In the genomic region with DNA sequence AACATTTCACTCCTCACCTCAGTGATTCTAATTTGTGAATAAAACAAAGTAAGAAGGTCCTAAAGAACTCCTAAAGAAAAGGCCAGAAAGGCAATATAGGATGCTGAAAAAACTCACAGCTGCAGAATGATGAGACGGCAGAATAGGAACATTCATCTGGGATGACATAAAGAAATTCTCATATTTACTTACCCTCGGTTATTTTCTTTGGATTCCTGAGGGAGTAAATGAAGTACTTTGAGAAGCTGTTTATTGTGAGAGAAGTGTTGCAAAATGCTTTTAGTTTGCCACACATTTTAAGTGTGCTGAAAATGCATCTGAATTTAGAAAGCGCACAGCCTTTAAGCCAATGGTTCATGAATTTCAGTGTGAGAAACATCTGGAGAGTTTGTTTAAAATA, we compare ENCODE assay signal across 25 cellular contexts. TPM values are rescaled to one million over a fixed set of nuclear protein-coding genes. Genes with fewer than 3 reads are reported as not detected.
DNase-seq lines count a peak whose midpoint lies in the region; ATAC-seq, FAIRE-seq and TF ChIP-seq lines count a peak whose summit lies in the region.
"Had no signal": no experiment of that assay in that cellular context is flagged by ENCODE, and none has a peak within 500 bp of the region (broad histone marks: within the 10 kb centered on the region; RNA-seq: fewer than 3 reads in every experiment).

No MANE protein-coding gene starts in this region.

- CTCF ChIA-PET in HepG2 (lab: Yijun Ruan, JAX; ENCODE audit: low intra/inter-chr PET ratio, low total read pairs), result no interaction called here

- TF ChIP-seq RAD21 in HepG2 (CRISPR knock-in tag; IDR thresholded peaks at IDR 0.05), result no peak

- TF ChIP-seq CTCF in HepG2 (CRISPR knock-in tag; IDR thresholded peaks at IDR 0.05) (no peak), right lobe of liver (IDR thresholded peaks at IDR 0.05) (no peak), choroid plexus epithelial cell (conservative IDR thresholded peaks at IDR 0.05; ENCODE audit: low read depth, low read length) (no peak), osteocyte (IDR thresholded peaks at IDR 0.05) (no peak), nephron progenitor cell (IDR thresholded peaks at IDR 0.05) (no peak)

- H4K20me1 ChIP-seq in HepG2 (ENCODE audit: insufficient read depth, low read length), result no peaks in the 10 kb centered on the region

- H3K9me3 Mint-ChIP-seq in osteocyte (ENCODE audit: unreplicated experiment) (no peaks in the 10 kb centered on the region), nephron progenitor cell (peaks cover 12% of the 10 kb centered on the region)
- H3K9me3 Mint-ChIP-seq: IgD-negative memory B cell had no signal

- H3K36me3 ChIP-seq in HepG2 (replicated peaks in 1 of 2; ENCODE audit: control insufficient read depth in 1 of 2, insufficient read depth in 2 of 2, low read length in 2 of 2) (no peaks in the 10 kb centered on the region), right lobe of liver (no peaks in the 10 kb centered on the region)
- H3K36me3 ChIP-seq: SJSA1 had no signal

- no peak for DNase-seq in HepG2 (ENCODE audit: low spot score)
- DNase-seq in right lobe of liver, result no peak
- peak; percentile 27 for DNase-seq in choroid plexus epithelial cell (ENCODE audit: low read depth)
- no peak for DNase-seq in osteocyte (ENCODE audit: extremely low spot score, unreplicated experiment)
- DNase-seq in nephron progenitor cell, result no peak
- no peak for DNase-seq in RPMI8226
- DNase-seq: Calu3; DMS153; DND-41; H7; Karpas-422; NCI-H1092 treated with DMSO at 0.1 percent for 48 hours; NCI-H1436; NCI-H187; NCI-H446; NCI-H524 treated with DMSO at 0.1 percent for 48 hours; NCI-H774; NK-92 treated with Interleukin-12 subunit alpha and Interleukin-12 subunit beta, amount 100 ng/mL, for 24 hours; PC-3 had no signal

- TF ChIP-seq POLR2A in HepG2 (IDR thresholded peaks at IDR 0.05; ENCODE audit: insufficient read depth in 1 of 2, low read depth in 2 of 2, low read length in 2 of 2) (no peak), right lobe of liver (IDR thresholded peaks at IDR 0.05) (no peak)

- H3K27me3 ChIP-seq in HepG2 (ENCODE audit: control insufficient read depth in 1 of 2, insufficient read depth in 2 of 2, low read length in 2 of 2), result no peaks in the 10 kb centered on the region
- H3K27me3 ChIP-seq in right lobe of liver, result no peaks in the 10 kb centered on the region

- no peak overlapping the region for H3K27ac ChIP-seq in HepG2 (ENCODE audit: extremely low read length, insufficient read depth, low read length)
- H3K27ac ChIP-seq in right lobe of liver, result no peak overlapping the region
- H3K27ac ChIP-seq: GM23248, SJSA1 had no signal

- H3K4me1 ChIP-seq in HepG2 (ENCODE audit: insufficient read depth, low read length) (peaks cover 9% of the 10 kb centered on the region), right lobe of liver (no peaks in the 10 kb centered on the region)
- H3K4me1 ChIP-seq: SJSA1 had no signal

- H3K4me3 Mint-ChIP-seq in osteocyte (ENCODE audit: unreplicated experiment), result no peak overlapping the region
- H3K4me3 Mint-ChIP-seq in nephron progenitor cell, result no peak overlapping the region
- H3K4me3 Mint-ChIP-seq: IgD-negative memory B cell had no signal

- 65% methylated on average over 3 of the region's 3 CpGs for WGBS in HepG2 (ENCODE audit: low lambda C conversion rate)
- 72% methylated on average over 3 of the region's 3 CpGs for WGBS in right lobe of liver (ENCODE audit: insufficient coverage, low coverage, low lambda C conversion rate, missing lambda C conversion rate)

- no peaks in the 10 kb centered on the region for H3K79me2 ChIP-seq in HepG2 (ENCODE audit: insufficient read depth, low read length)

- no peak overlapping the region for H2AFZ ChIP-seq in HepG2 (ENCODE audit: low read length)
- H2AFZ ChIP-seq: GM23248 had no signal

- H3K36me3 Mint-ChIP-seq in osteocyte (ENCODE audit: unreplicated experiment) (no peaks in the 10 kb centered on the region), nephron progenitor cell (ENCODE audit: low read depth) (no peaks in the 10 kb centered on the region)

- no peak for FAIRE-seq in HepG2 (lab: Jason Lieb, UNC)
- FAIRE-seq: GM12892 had no signal

- intact Hi-C loops in HepG2 (cut with micrococcal nuclease; ENCODE audit: unreplicated experiment) (no loop called here), right lobe of liver (cut with DNase I) (no loop called here)

- no TSS peak for BruUV-seq in HepG2 (replicated peaks; lab: Mats Ljungman, UMichigan)

- H3K4me2 ChIP-seq in HepG2 (ENCODE audit: low read depth, low read length), result no peak overlapping the region

- H3K4me1 Mint-ChIP-seq in osteocyte (ENCODE audit: unreplicated experiment) (peaks cover 11% of the 10 kb centered on the region), nephron progenitor cell (no peaks in the 10 kb centered on the region)
- H3K4me1 Mint-ChIP-seq: IgD-negative memory B cell had no signal

- POLR2A ChIA-PET in HepG2 (lab: Yijun Ruan, JAX), result no interaction called here

- in situ Hi-C loops in HepG2 (cut with HindIII; ENCODE audit: extremely low pct_ligation_motif_present, low pct_unique_long_range_greater_than_20kb), result no loop called here

- no peak for ATAC-seq in HepG2
- ATAC-seq in right lobe of liver, result no peak
- no peak for ATAC-seq in HG03139 (IDR thresholded peaks at IDR 0.05; ENCODE audit: unreplicated experiment)
- ATAC-seq: PC-3, Right ventricle myocardium inferior had no signal

- no peaks in the 10 kb centered on the region for H3K9me3 ChIP-seq in HepG2 (ENCODE audit: low read length)
- H3K9me3 ChIP-seq in right lobe of liver, result no peaks in the 10 kb centered on the region
- H3K9me3 ChIP-seq: SJSA1 had no signal

- H3K27ac Mint-ChIP-seq in osteocyte (ENCODE audit: unreplicated experiment), result peak overlapping the region; percentile 45
- H3K27ac Mint-ChIP-seq in nephron progenitor cell, result no peak overlapping the region
- H3K27ac Mint-ChIP-seq: IgD-negative memory B cell had no signal

- H3K4me3 ChIP-seq in HepG2 (replicated peaks in 1 of 3; ENCODE audit: insufficient read depth in 1 of 3, low read depth in 2 of 3, low read length in 3 of 3) (no peak overlapping the region), right lobe of liver (no peak overlapping the region), choroid plexus epithelial cell (ENCODE audit: low read depth, low read length) (no peak overlapping the region)
- H3K4me3 ChIP-seq: GM23248, SJSA1 had no signal

- TF ChIP-seq EP300 in HepG2 (IDR thresholded peaks at IDR 0.05; ENCODE audit: low read depth in 2 of 2, low read length in 2 of 2) (no peak), HepG2 (CRISPR knock-in tag; IDR thresholded peaks at IDR 0.05; ENCODE audit: borderline replicate concordance) (no peak)

- no peak overlapping the region for H3K9ac ChIP-seq in HepG2 (ENCODE audit: insufficient read depth, low read depth, low read length)
- H3K9ac ChIP-seq: GM23248 had no signal

- no peaks in the 10 kb centered on the region for H3K27me3 Mint-ChIP-seq in osteocyte (ENCODE audit: unreplicated experiment)
- peaks cover 2% of the 10 kb centered on the region for H3K27me3 Mint-ChIP-seq in nephron progenitor cell (ENCODE audit: low read depth, poor library complexity)

RNA-seq across cellular contexts. Expression of a gene that starts 35.7 kb away (rescaled TPM):
- 25.9 and 27.5 TPM in 2 replicates for total RNA-seq in HepG2 (2016; rRNA removed; fragmentation: Illumina TruSeq; extraction: Trizol)
- total RNA-seq in HepG2 (2016; cell fraction: cytosol; rRNA removed; fragmentation: Illumina TruSeq; extraction: Trizol; ENCODE audit: low read depth), result 42.0 and 44.0 TPM in 2 replicates
- total RNA-seq in HepG2 (2016; cell fraction: insoluble cytoplasmic fraction; rRNA removed; fragmentation: Illumina TruSeq; extraction: Trizol), result 24.2 and 27.7 TPM in 2 replicates
- total RNA-seq in HepG2 (2016; cell fraction: membrane; rRNA removed; fragmentation: Illumina TruSeq; extraction: Trizol), result 15.8 and 18.1 TPM in 2 replicates
- total RNA-seq in HepG2 (2016; cell fraction: nucleus; rRNA removed; fragmentation: Illumina TruSeq; extraction: Trizol), result 32.1 and 40.4 TPM in 2 replicates
- polyA plus RNA-seq in HepG2 (2011; rRNA removed), result 4.4 and 6.0 TPM in 2 replicates
- 2.9 and 3.4 TPM in 2 replicates for polyA plus RNA-seq in HepG2 (2011; cell fraction: cytosol; rRNA removed)
- polyA plus RNA-seq in HepG2 (2011; cell fraction: nucleus; rRNA removed), result 4.2 and 6.8 TPM in 2 replicates
- polyA plus RNA-seq in HepG2 (2012), result 3.7 and 7.6 TPM in 2 replicates
- polyA plus RNA-seq in HepG2 (2016; cell fraction: cytosol; fragmentation: Illumina TruSeq; extraction: Trizol; ENCODE audit: low read depth), result 0.89 TPM in 2 replicates
- 14.5 and 15.0 TPM in 2 replicates for polyA plus RNA-seq in HepG2 (2016; cell fraction: insoluble cytoplasmic fraction; fragmentation: Illumina TruSeq; extraction: Trizol; ENCODE audit: low read depth)
- polyA plus RNA-seq in HepG2 (2016; cell fraction: membrane; fragmentation: Illumina TruSeq; extraction: Trizol; ENCODE audit: low read depth), result 2.6 and 2.7 TPM in 2 replicates
- 18.1 and 20.7 TPM in 2 replicates for polyA plus RNA-seq in HepG2 (2016; cell fraction: nucleus; fragmentation: Illumina TruSeq; extraction: Trizol; ENCODE audit: insufficient read depth, low read depth)
- 16.9 and 19.2 TPM in 2 replicates for polyA minus RNA-seq in HepG2 (2011; rRNA and poly(A)+ RNA removed; ENCODE audit: low replicate concordance)
- 10.9 and 13.3 TPM in 2 replicates for polyA minus RNA-seq in HepG2 (2011; cell fraction: cytosol; rRNA and poly(A)+ RNA removed)
- 27.9 and 29.1 TPM in 2 replicates for polyA minus RNA-seq in HepG2 (2011; cell fraction: nucleus; rRNA and poly(A)+ RNA removed)
- total RNA-seq in right lobe of liver, result 1 to 10 TPM; 1.8 to 3.9 (median 2.2) TPM
- total RNA-seq in osteocyte, result 6.7 and 7.2 TPM in 2 replicates

RNA-seq across cellular contexts. Expression of a gene that starts 47.6 kb away (rescaled TPM):
- 284 and 587 TPM in 2 replicates for total RNA-seq in HepG2 (2016; rRNA removed; fragmentation: Illumina TruSeq; extraction: Trizol)
- 65.3 and 71.8 TPM in 2 replicates for total RNA-seq in HepG2 (2016; cell fraction: cytosol; rRNA removed; fragmentation: Illumina TruSeq; extraction: Trizol; ENCODE audit: low read depth)
- total RNA-seq in HepG2 (2016; cell fraction: insoluble cytoplasmic fraction; rRNA removed; fragmentation: Illumina TruSeq; extraction: Trizol), result 271 and 578 TPM in 2 replicates
- total RNA-seq in HepG2 (2016; cell fraction: membrane; rRNA removed; fragmentation: Illumina TruSeq; extraction: Trizol), result 95.8 and 99.1 TPM in 2 replicates
- 514 and 600 TPM in 2 replicates for total RNA-seq in HepG2 (2016; cell fraction: nucleus; rRNA removed; fragmentation: Illumina TruSeq; extraction: Trizol)
- 1,560 and 1,818 TPM in 2 replicates for polyA plus RNA-seq in HepG2 (2011; rRNA removed)
- polyA plus RNA-seq in HepG2 (2011; cell fraction: cytosol; rRNA removed), result 1,385 TPM in 2 replicates
- 528 and 556 TPM in 2 replicates for polyA plus RNA-seq in HepG2 (2011; cell fraction: nucleus; rRNA removed)
- 566 and 592 TPM in 2 replicates for polyA plus RNA-seq in HepG2 (2012)
- 52.7 and 53.5 TPM in 2 replicates for polyA plus RNA-seq in HepG2 (2016; cell fraction: cytosol; fragmentation: Illumina TruSeq; extraction: Trizol; ENCODE audit: low read depth)
- polyA plus RNA-seq in HepG2 (2016; cell fraction: insoluble cytoplasmic fraction; fragmentation: Illumina TruSeq; extraction: Trizol; ENCODE audit: low read depth), result 324 and 345 TPM in 2 replicates
- 79.9 and 84.4 TPM in 2 replicates for polyA plus RNA-seq in HepG2 (2016; cell fraction: membrane; fragmentation: Illumina TruSeq; extraction: Trizol; ENCODE audit: low read depth)
- polyA plus RNA-seq in HepG2 (2016; cell fraction: nucleus; fragmentation: Illumina TruSeq; extraction: Trizol; ENCODE audit: insufficient read depth, low read depth), result 808 and 883 TPM in 2 replicates
- polyA minus RNA-seq in HepG2 (2011; rRNA and poly(A)+ RNA removed; ENCODE audit: low replicate concordance), result 817 and 1,556 TPM in 2 replicates
- 735 and 849 TPM in 2 replicates for polyA minus RNA-seq in HepG2 (2011; cell fraction: cytosol; rRNA and poly(A)+ RNA removed)
- polyA minus RNA-seq in HepG2 (2011; cell fraction: nucleus; rRNA and poly(A)+ RNA removed), result 241 and 296 TPM in 2 replicates
- total RNA-seq in right lobe of liver, result 100 to 1,000 TPM in 5 of 6 experiments, 10 to 100 TPM in 1; 91.7 to 188 (median 148) TPM
- total RNA-seq in osteocyte, result 167 and 168 TPM in 2 replicates

RNA-seq across cellular contexts. Expression of a gene that starts 47.9 kb away (rescaled TPM):
- total RNA-seq in HepG2 (2016; rRNA removed; fragmentation: Illumina TruSeq; extraction: Trizol) (5.5 and 6.1 TPM in 2 replicates), right lobe of liver (1 to 10 TPM; 1.1 to 5.2 (median 2.2) TPM), osteocyte (1.5 and 3.2 TPM in 2 replicates)
- 3.0 TPM in 2 replicates for total RNA-seq in HepG2 (2016; cell fraction: cytosol; rRNA removed; fragmentation: Illumina TruSeq; extraction: Trizol; ENCODE audit: low read depth)
- total RNA-seq in HepG2 (2016; cell fraction: insoluble cytoplasmic fraction; rRNA removed; fragmentation: Illumina TruSeq; extraction: Trizol), result 5.5 TPM in 2 replicates
- total RNA-seq in HepG2 (2016; cell fraction: membrane; rRNA removed; fragmentation: Illumina TruSeq; extraction: Trizol), result 3.6 and 4.2 TPM in 2 replicates
- 5.8 and 6.6 TPM in 2 replicates for total RNA-seq in HepG2 (2016; cell fraction: nucleus; rRNA removed; fragmentation: Illumina TruSeq; extraction: Trizol)
- polyA plus RNA-seq in HepG2 (2011; rRNA removed), result 2.6 and 3.1 TPM in 2 replicates
- 2.7 and 3.2 TPM in 2 replicates for polyA plus RNA-seq in HepG2 (2011; cell fraction: cytosol; rRNA removed)
- polyA plus RNA-seq in HepG2 (2011; cell fraction: nucleus; rRNA removed), result 4.4 and 5.1 TPM in 2 replicates
- 4.1 and 4.8 TPM in 2 replicates for polyA plus RNA-seq in HepG2 (2012)
- polyA plus RNA-seq in HepG2 (2016; cell fraction: cytosol; fragmentation: Illumina TruSeq; extraction: Trizol; ENCODE audit: low read depth), result 1.9 and 2.2 TPM in 2 replicates
- polyA plus RNA-seq in HepG2 (2016; cell fraction: insoluble cytoplasmic fraction; fragmentation: Illumina TruSeq; extraction: Trizol; ENCODE audit: low read depth), result 5.6 and 6.7 TPM in 2 replicates
- 3.7 and 4.5 TPM in 2 replicates for polyA plus RNA-seq in HepG2 (2016; cell fraction: membrane; fragmentation: Illumina TruSeq; extraction: Trizol; ENCODE audit: low read depth)
- 5.9 and 6.7 TPM in 2 replicates for polyA plus RNA-seq in HepG2 (2016; cell fraction: nucleus; fragmentation: Illumina TruSeq; extraction: Trizol; ENCODE audit: insufficient read depth, low read depth)
- polyA minus RNA-seq in HepG2 (2011; rRNA and poly(A)+ RNA removed; ENCODE audit: low replicate concordance), result 0.77 and 2.5 TPM in 2 replicates
- polyA minus RNA-seq in HepG2 (2011; cell fraction: cytosol; rRNA and poly(A)+ RNA removed), result 0.62 and 1.6 TPM in 2 replicates
- polyA minus RNA-seq in HepG2 (2011; cell fraction: nucleus; rRNA and poly(A)+ RNA removed), result 7.2 and 10.6 TPM in 2 replicates
